16 cellular contexts compared by ENCODE assay signal in genomic region chr21:32813265-32813903, GRCh38. TPM values are rescaled to one million over a fixed set of nuclear protein-coding genes. Genes with fewer than 3 reads are reported as not detected.
DNase-seq lines count a peak whose midpoint lies in the region; ATAC-seq and TF ChIP-seq lines count a peak whose summit lies in the region.
"Had no signal": no experiment of that assay in that cellular context is flagged by ENCODE, and none has a peak within 500 bp of the region (broad histone marks: within the 10 kb centered on the region; RNA-seq: fewer than 3 reads in every experiment).

No MANE protein-coding gene starts in this region.

- 48 to 68% methylated on average over 8 of the region's 8 CpGs for WGBS in body of pancreas, 2 donors

- DNase-seq in ELF-1 (ENCODE audit: low read depth, low spot score), result peak; percentile 10
- DNase-seq in body of pancreas, result peak in 3 of 4 donors; percentile 21 to 45 (median 42)
- DNase-seq in mesothelial cell of epicardium (ENCODE audit: low spot score in 2 of 2, unreplicated experiment in 2 of 2), result no peak
- DNase-seq in stimulated activated CD8-positive, alpha-beta memory T cell treated with anti-CD3 and anti-CD28 coated beads, Interleukin-4, amount 100 ng/mL, for 48 hours, result no peak
- DNase-seq in brain microvascular endothelial cell, result no peak
- no peak for DNase-seq in middle frontal gyrus (ENCODE audit: extremely low spot score, low spot score)
- DNase-seq in NCI-H1417 treated with DMSO at 0.1 percent for 48 hours (lab: John Stamatoyannopoulos, UW), result no peak
- DNase-seq: activated CD8-positive, alpha-beta T cell treated with anti-CD3 and anti-CD28 coated beads, Interleukin-2, amount 10 ng/mL, durations not matched to agents 7 days and 5 days; EL; Karpas-422; NCI-H1694; PC-3; SK-N-SH had no signal

- H3K9me3 Mint-ChIP-seq in mesothelial cell of epicardium, result peaks cover 6% of the 10 kb centered on the region

- H3K27me3 ChIP-seq in body of pancreas (no peaks in the 10 kb centered on the region), brain microvascular endothelial cell (replicated peaks) (no peaks in the 10 kb centered on the region)
- H3K27me3 ChIP-seq: vagina had no signal

- ATAC-seq in HG02852 (IDR thresholded peaks at IDR 0.05; ENCODE audit: unreplicated experiment) (peak; percentile 72), body of pancreas (peak; percentile 42)
- ATAC-seq: activated CD8-positive, alpha-beta T cell treated with anti-CD3 and anti-CD28 coated beads, Interleukin-2, amount 10 ng/mL, durations not matched to agents 7 days and 5 days; activated T-helper 17 cell treated with anti-CD3 and anti-CD28 coated beads, Interleukin-2, amount 50 U/mL, for 72 hours; PC-3 had no signal

- H3K27ac ChIP-seq in body of pancreas (peak overlapping the region in 2 of 4 donors; percentile 34 to 54), brain microvascular endothelial cell (no peak overlapping the region)
- H3K27ac ChIP-seq: vagina had no signal

- in situ Hi-C loops in brain microvascular endothelial cell (cut with HindIII; ENCODE audit: low pct_ligation_motif_present, low sequenced_read_pairs), result no loop called here

- no peak for TF ChIP-seq POLR2A in body of pancreas (IDR thresholded peaks at IDR 0.05)

- H3K36me3 ChIP-seq in body of pancreas (replicated peaks in 1 of 2; ENCODE audit: insufficient read depth in 1 of 2, low read depth in 2 of 2) (no peaks in the 10 kb centered on the region), brain microvascular endothelial cell (replicated peaks) (no peaks in the 10 kb centered on the region)
- H3K36me3 ChIP-seq: vagina had no signal

- H3K9me3 ChIP-seq in body of pancreas, result no peaks in the 10 kb centered on the region
- H3K9me3 ChIP-seq: SK-N-SH, vagina had no signal

- H3K27me3 Mint-ChIP-seq in mesothelial cell of epicardium (ENCODE audit: low read depth), result peaks cover 2% of the 10 kb centered on the region
- H3K27me3 Mint-ChIP-seq: activated T-helper 17 cell treated with anti-CD3 and anti-CD28 coated beads, Interleukin-2, amount 50 U/mL, for 72 hours had no signal

- H3K4me3 Mint-ChIP-seq in mesothelial cell of epicardium, result no peak overlapping the region
- H3K4me3 Mint-ChIP-seq: activated CD8-positive, alpha-beta T cell treated with anti-CD3 and anti-CD28 coated beads, Interleukin-2, amount 10 ng/mL, durations not matched to agents 7 days and 5 days; activated T-helper 17 cell treated with anti-CD3 and anti-CD28 coated beads, Interleukin-2, amount 50 U/mL, for 72 hours had no signal

- H3K27ac Mint-ChIP-seq in mesothelial cell of epicardium, result peak overlapping the region; percentile 6
- H3K27ac Mint-ChIP-seq: activated CD8-positive, alpha-beta T cell treated with anti-CD3 and anti-CD28 coated beads, Interleukin-2, amount 10 ng/mL, durations not matched to agents 7 days and 5 days; activated T-helper 17 cell treated with anti-CD3 and anti-CD28 coated beads, Interleukin-2, amount 50 U/mL, for 72 hours had no signal

- TF ChIP-seq CTCF in body of pancreas (IDR thresholded peaks at IDR 0.05), result no peak
- TF ChIP-seq CTCF in mesothelial cell of epicardium (IDR thresholded peaks at IDR 0.05; ENCODE audit: unreplicated experiment), result no peak
- TF ChIP-seq CTCF in brain microvascular endothelial cell (IDR thresholded peaks at IDR 0.05; ENCODE audit: low read depth, low read length, missing control alignments), result no peak

- no peaks in the 10 kb centered on the region for H3K36me3 Mint-ChIP-seq in mesothelial cell of epicardium

- H3K4me1 Mint-ChIP-seq in mesothelial cell of epicardium, result peaks cover 6% of the 10 kb centered on the region
- H3K4me1 Mint-ChIP-seq: activated T-helper 17 cell treated with anti-CD3 and anti-CD28 coated beads, Interleukin-2, amount 50 U/mL, for 72 hours had no signal

- no peak overlapping the region for H3K4me3 ChIP-seq in body of pancreas
- H3K4me3 ChIP-seq in brain microvascular endothelial cell (ENCODE audit: low read depth, low read length), result no peak overlapping the region
- H3K4me3 ChIP-seq: vagina had no signal

- peaks cover 19% of the 10 kb centered on the region for H3K4me1 ChIP-seq in body of pancreas
- H3K4me1 ChIP-seq: vagina had no signal

- intact Hi-C loops in body of pancreas (cut with DNase I), result no loop called here

RNA-seq across cellular contexts. Expression of gene PAXBP1, which starts 41.8 kb away (rescaled TPM):
- 10 to 100 TPM; 51.9 to 84.0 TPM for total RNA-seq in body of pancreas
- 88.0 to 94.2 TPM (median 90.9 TPM) in 3 replicates for total RNA-seq in mesothelial cell of epicardium

Comparison
In these comparisons a context has a peak if more than half of its experiments do, and no peak if none do; other contexts are left out.
1. DNase-seq: peak in ELF-1 (single experiment) and body of pancreas (3 of 4); none in mesothelial cell of epicardium (0 of 2), stimulated activated CD8-positive, alpha-beta memory T cell treated with anti-CD3 and anti-CD28 coated beads, Interleukin-4, amount 100 ng/mL, for 48 hours (single experiment), brain microvascular endothelial cell (single experiment), middle frontal gyrus (single experiment) and NCI-H1417 treated with DMSO at 0.1 percent for 48 hours (single experiment).